1 cellular context compared by ENCODE assay signal in genomic region chr11:96256213-96256580, GRCh38.
TF ChIP-seq lines count a peak whose summit lies in the region.

No MANE protein-coding gene starts in this region.

TF ChIP-seq in K562, 482 proteins besides CTCF, POLR2A, EP300 and RAD21 (continued from another document):
- TF ChIP-seq, protein P1, sequence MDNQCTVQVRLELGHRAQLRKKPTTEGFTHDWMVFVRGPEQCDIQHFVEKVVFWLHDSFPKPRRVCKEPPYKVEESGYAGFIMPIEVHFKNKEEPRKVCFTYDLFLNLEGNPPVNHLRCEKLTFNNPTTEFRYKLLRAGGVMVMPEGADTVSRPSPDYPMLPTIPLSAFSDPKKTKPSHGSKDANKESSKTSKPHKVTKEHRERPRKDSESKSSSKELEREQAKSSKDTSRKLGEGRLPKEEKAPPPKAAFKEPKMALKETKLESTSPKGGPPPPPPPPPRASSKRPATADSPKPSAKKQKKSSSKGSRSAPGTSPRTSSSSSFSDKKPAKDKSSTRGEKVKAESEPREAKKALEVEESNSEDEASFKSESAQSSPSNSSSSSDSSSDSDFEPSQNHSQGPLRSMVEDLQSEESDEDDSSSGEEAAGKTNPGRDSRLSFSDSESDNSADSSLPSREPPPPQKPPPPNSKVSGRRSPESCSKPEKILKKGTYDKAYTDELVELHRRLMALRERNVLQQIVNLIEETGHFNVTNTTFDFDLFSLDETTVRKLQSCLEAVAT (IDR thresholded peaks at IDR 0.05), result 0 out of 4 replicates have a peak, but pooled peaks of 1 of the 2 experiments have one; percentile 42
- TF ChIP-seq BCOR (IDR thresholded peaks at IDR 0.05) (0 out of 2 replicates have a peak, but pooled peaks have one; percentile 2), ZNF444 (CRISPR knock-in tag; IDR thresholded peaks at IDR 0.05) (0 out of 2 replicates have a peak, but pooled peaks have one; percentile 17), CEBPG (CRISPR knock-in tag; IDR thresholded peaks at IDR 0.05) (no peak), CEBPG (tag; conservative IDR thresholded peaks at IDR 0.05 in 1 of 2, IDR thresholded peaks at IDR 0.05 in 1 of 2) (no peak), MBD1 (CRISPR knock-in tag; IDR thresholded peaks at IDR 0.05) (0 out of 2 replicates have a peak, but pooled peaks have one; percentile 34), MNT (conservative IDR thresholded peaks at IDR 0.05) (0 out of 4 replicates have a peak, but pooled peaks of 1 of the 2 experiments have one; percentile 20), GATA2 (CRISPR knock-in tag; IDR thresholded peaks at IDR 0.05) (no peak)
- TF ChIP-seq, protein P2, sequence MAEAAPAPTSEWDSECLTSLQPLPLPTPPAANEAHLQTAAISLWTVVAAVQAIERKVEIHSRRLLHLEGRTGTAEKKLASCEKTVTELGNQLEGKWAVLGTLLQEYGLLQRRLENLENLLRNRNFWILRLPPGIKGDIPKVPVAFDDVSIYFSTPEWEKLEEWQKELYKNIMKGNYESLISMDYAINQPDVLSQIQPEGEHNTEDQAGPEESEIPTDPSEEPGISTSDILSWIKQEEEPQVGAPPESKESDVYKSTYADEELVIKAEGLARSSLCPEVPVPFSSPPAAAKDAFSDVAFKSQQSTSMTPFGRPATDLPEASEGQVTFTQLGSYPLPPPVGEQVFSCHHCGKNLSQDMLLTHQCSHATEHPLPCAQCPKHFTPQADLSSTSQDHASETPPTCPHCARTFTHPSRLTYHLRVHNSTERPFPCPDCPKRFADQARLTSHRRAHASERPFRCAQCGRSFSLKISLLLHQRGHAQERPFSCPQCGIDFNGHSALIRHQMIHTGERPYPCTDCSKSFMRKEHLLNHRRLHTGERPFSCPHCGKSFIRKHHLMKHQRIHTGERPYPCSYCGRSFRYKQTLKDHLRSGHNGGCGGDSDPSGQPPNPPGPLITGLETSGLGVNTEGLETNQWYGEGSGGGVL (CRISPR knock-in tag; IDR thresholded peaks at IDR 0.05), result 0 out of 2 replicates have a peak, but pooled peaks have one; percentile 6
